ENCODE assay signal across 14 cellular contexts in the genomic region with DNA sequence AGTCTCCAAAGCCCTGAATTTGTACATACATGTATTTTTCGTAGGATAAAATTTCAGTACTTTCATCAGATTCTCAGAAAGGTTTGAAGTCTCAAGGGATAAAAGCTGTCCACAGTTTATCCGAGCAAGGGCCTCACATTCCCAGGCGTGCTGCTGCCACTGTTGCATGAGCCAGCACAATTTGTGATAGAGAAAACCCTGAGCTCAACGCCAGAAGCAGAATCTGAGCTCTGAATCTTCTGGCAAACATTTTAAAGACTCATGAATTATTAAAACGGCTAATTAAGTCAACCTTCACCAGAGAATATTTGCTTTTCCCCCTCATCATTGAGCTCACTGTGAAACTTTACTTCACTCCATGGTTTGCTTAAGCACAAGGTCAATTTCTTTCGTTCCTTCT. TPM values are rescaled to one million over a fixed set of nuclear protein-coding genes. Genes with fewer than 3 reads are reported as not detected.
A peak's percentile ranks its signal among the peaks of the same experiment; 100 is the strongest.
DNase-seq lines count a peak whose midpoint lies in the region; TF ChIP-seq lines count a peak whose summit lies in the region.
"Had no signal": no experiment of that assay in that cellular context is flagged by ENCODE, and none has a peak within 500 bp of the region (broad histone marks: within the 10 kb centered on the region; RNA-seq: fewer than 3 reads in every experiment).

No MANE protein-coding gene starts in this region.

- H3K4me1 ChIP-seq in ACC112 (ENCODE audit: control insufficient read depth, insufficient read depth, low read length, unreplicated experiment) = peaks cover 65% of the 10 kb centered on the region
- H3K4me1 ChIP-seq in transverse colon = peaks cover 10 to 32% (median 19%) of the 10 kb centered on the region in 4 donors
- peaks cover 0 to 47% (median 26%) of the 10 kb centered on the region in 4 donors for H3K4me1 ChIP-seq in tibial artery

- in situ Hi-C loops in transverse colon (cut with MboI; ENCODE audit: low pct_ligation_motif_present in 1 of 4, low pct_unique_long_range_greater_than_20kb in 1 of 4, low sequenced_read_pairs in 3 of 4) = no loop called here

- peak overlapping the region; percentile 2; the same call in 1 of the 2 replicates for H3K27ac ChIP-seq in ACC112 (ENCODE audit: low read depth, low read length)
- H3K27ac ChIP-seq in transverse colon = peak overlapping the region in 2 of 4 donors; percentile 46 to 67
- no peak overlapping the region for H3K27ac ChIP-seq in tibial artery

- no peak overlapping the region for H3K4me3 ChIP-seq in ACC112 (ENCODE audit: low read depth, low read length)
- H3K4me3 ChIP-seq in choroid plexus epithelial cell (ENCODE audit: low read depth, low read length) = no peak overlapping the region
- H3K4me3 ChIP-seq in transverse colon = no peak overlapping the region
- no peak overlapping the region for H3K4me3 ChIP-seq in tibial artery

- H3K36me3 ChIP-seq in ACC112 (ENCODE audit: insufficient read depth, low read length) = no peaks in the 10 kb centered on the region
- H3K36me3 ChIP-seq in transverse colon = no peaks in the 10 kb centered on the region
- H3K36me3 ChIP-seq in tibial artery = no peaks in the 10 kb centered on the region

- 71 to 76% methylated on average over 5 to 6 of the region's 6 CpGs for WGBS in transverse colon (ENCODE audit: low coverage in 1 of 2), 2 donors

- no peaks in the 10 kb centered on the region for H3K79me2 ChIP-seq in ACC112 (ENCODE audit: control insufficient read depth, insufficient read depth, low read length, unreplicated experiment)

- no peak for TF ChIP-seq POLR2A in transverse colon (IDR thresholded peaks at IDR 0.05)

- H3K9me3 ChIP-seq in transverse colon (no peaks in the 10 kb centered on the region), tibial artery (no peaks in the 10 kb centered on the region)

- no peaks in the 10 kb centered on the region for H3K27me3 ChIP-seq in ACC112 (ENCODE audit: insufficient read depth, low read length)
- H3K27me3 ChIP-seq in transverse colon = no peaks in the 10 kb centered on the region
- H3K27me3 ChIP-seq in tibial artery = no peaks in the 10 kb centered on the region

- peak; percentile 39 for DNase-seq in NCI-H1694 treated with DMSO at 0.1 percent for 48 hours (lab: John Stamatoyannopoulos, UW)
- peak; percentile 69 for DNase-seq in choroid plexus epithelial cell (ENCODE audit: low read depth)
- peak; percentile 41 for DNase-seq in midbrain (lab: John Stamatoyannopoulos, UW)
- no peak for DNase-seq in stimulated activated naive CD4-positive, alpha-beta T cell treated with Interleukin-2 at 50 U/mL for 16 hours (lab: John Stamatoyannopoulos, UW)
- DNase-seq in NCI-H146 (lab: John Stamatoyannopoulos, UW) = no peak
- no peak for DNase-seq in transverse colon
- DNase-seq in tibial artery = no peak
- DNase-seq: activated CD4-positive, alpha-beta memory T cell treated with anti-CD3 and anti-CD28 coated beads, Interleukin-2, amount 10 ng/mL, durations not matched to agents 7 days and 5 days; AML-193; GDM1; GOT3; NK-92 treated with Interleukin-12 subunit alpha and Interleukin-12 subunit beta, amount 100 ng/mL, for 24 hours; T-helper 1 cell had no signal

- no peak for TF ChIP-seq CTCF in choroid plexus epithelial cell (conservative IDR thresholded peaks at IDR 0.05; ENCODE audit: low read depth, low read length)
- no peak for TF ChIP-seq CTCF in transverse colon (IDR thresholded peaks at IDR 0.05)
- TF ChIP-seq CTCF in tibial artery (IDR thresholded peaks at IDR 0.05) = no peak

- H2AFZ ChIP-seq in ACC112 (ENCODE audit: low read length, unreplicated experiment) = no peak overlapping the region

- intact Hi-C loops in transverse colon (cut with DNase I; ENCODE audit: low total_unique reads) = no loop called here
- intact Hi-C loops in tibial artery (cut with DNase I; ENCODE audit: low total_unique reads) = no loop called here

- TF ChIP-seq EP300 in transverse colon (IDR thresholded peaks at IDR 0.05; ENCODE audit: low read depth) = no peak

RNA-seq across cellular contexts. Expression of a gene that starts 17.3 kb away (rescaled TPM):
- total RNA-seq in transverse colon = 100 to 1,000 TPM; 201 to 712 (median 409) TPM

RNA-seq across cellular contexts. Expression of a gene that starts 38.5 kb away (rescaled TPM):
- 1 to 10 TPM in 1 of 4 donors, under 1 TPM in 2, not detected in 1; 0.64 to 1.2 (median 0.82) TPM for total RNA-seq in transverse colon

Comparison
In these comparisons a context has a peak if more than half of its experiments do, and no peak if none do; other contexts are left out.
1. DNase-seq: peak in NCI-H1694 treated with DMSO at 0.1 percent for 48 hours (single experiment), choroid plexus epithelial cell (single experiment) and midbrain (single experiment); none in stimulated activated naive CD4-positive, alpha-beta T cell treated with Interleukin-2 at 50 U/mL for 16 hours (single experiment), NCI-H146 (single experiment), transverse colon (single experiment) and tibial artery (0 of 2).